ENCODE assay signal across 8 cellular contexts in the genomic region with DNA sequence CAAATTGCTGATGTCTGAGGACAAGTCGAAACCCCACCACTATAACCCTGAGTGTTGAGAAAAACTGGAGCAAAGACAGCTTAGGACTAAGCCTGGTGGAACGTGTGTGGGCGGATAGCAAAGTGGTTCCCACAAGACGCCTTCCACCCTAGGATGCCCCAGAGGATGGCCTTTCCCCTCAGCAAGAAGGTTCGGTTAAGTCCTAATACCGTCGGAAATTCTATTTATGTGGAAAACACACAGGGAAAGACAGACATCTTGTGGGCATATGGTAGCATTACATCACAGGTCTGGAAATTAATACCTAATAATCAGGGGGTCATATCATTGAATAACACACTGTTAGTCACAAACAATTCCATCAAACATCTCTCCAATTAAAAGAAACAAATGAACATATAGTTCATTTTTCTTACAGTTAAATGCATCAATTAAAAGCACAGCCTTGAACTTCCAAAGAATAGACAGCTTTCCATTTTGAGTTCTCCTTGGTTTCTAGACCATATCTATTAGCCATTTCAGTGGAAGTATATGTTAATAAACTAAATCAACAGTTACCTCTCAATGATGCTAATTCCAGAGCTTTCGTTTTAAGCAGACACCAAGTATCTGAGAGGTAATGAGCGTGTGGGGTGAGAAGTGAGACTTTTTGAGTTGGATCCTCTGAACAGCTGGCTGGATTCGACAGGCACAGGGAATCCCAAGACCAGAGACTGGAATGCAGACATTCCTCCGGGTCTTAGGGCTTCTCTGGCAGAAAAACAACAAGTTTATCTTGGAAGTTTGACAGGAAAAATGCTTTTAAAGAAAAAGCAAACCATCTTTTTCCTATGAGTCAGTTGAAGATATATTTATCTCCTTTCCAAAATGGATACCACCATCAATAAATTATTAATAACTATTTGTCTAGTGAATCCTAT. TPM values are rescaled to one million over a fixed set of nuclear protein-coding genes. Genes with fewer than 3 reads are reported as not detected.
DNase-seq lines count a peak whose midpoint lies in the region; ATAC-seq and TF ChIP-seq lines count a peak whose summit lies in the region.

No MANE protein-coding gene starts in this region.

- no peak overlapping the region for H3K4me3 ChIP-seq in cardiac muscle cell
- no peak overlapping the region for H3K4me3 ChIP-seq in WI38 (ENCODE audit: low read depth, low read length)
- no peak overlapping the region for H3K4me3 ChIP-seq in tibial artery

- H3K36me3 ChIP-seq in cardiac muscle cell (no peaks in the 10 kb centered on the region), tibial artery (no peaks in the 10 kb centered on the region)

- H3K27me3 ChIP-seq in cardiac muscle cell (no peaks in the 10 kb centered on the region), tibial artery (no peaks in the 10 kb centered on the region)

- H3K4me1 ChIP-seq in cardiac muscle cell (ENCODE audit: low read depth) (peaks cover 3% of the 10 kb centered on the region), tibial artery (peaks cover 0 to 29% (median 19%) of the 10 kb centered on the region in 4 donors)

- ATAC-seq in left cardiac atrium (no peak), GM18909 (IDR thresholded peaks at IDR 0.05; ENCODE audit: poor library complexity, unreplicated experiment) (no peak), GM19452 (IDR thresholded peaks at IDR 0.05; ENCODE audit: unreplicated experiment) (no peak)

- H3K27ac ChIP-seq in cardiac muscle cell (no peak overlapping the region), tibial artery (no peak overlapping the region)

- intact Hi-C loops in left cardiac atrium (cut with DNase I) = loop anchor here (1.0 to 5.0 kb wide), 3 partner anchors 277 to 542 kb away; no protein-coding TSS in a partner anchor
- intact Hi-C loops in tibial artery (cut with DNase I; ENCODE audit: low total_unique reads) = loop anchor here (10.0 kb wide), 1 partner anchor 535 kb away; no protein-coding TSS in a partner anchor

- TF ChIP-seq CTCF in cardiac muscle cell (IDR thresholded peaks at IDR 0.05; ENCODE audit: low read depth, low read length) = peak; percentile 73
- peak; percentile 67; the same call in 1 of the 2 replicates for TF ChIP-seq CTCF in WI38 (IDR thresholded peaks at IDR 0.05; ENCODE audit: low read depth, low read length)
- peak; percentile 77 to 79 for TF ChIP-seq CTCF in tibial artery (IDR thresholded peaks at IDR 0.05)

- H3K9me3 ChIP-seq in cardiac muscle cell (ENCODE audit: low read depth) (no peaks in the 10 kb centered on the region), tibial artery (no peaks in the 10 kb centered on the region)

- DNase-seq in cardiac muscle cell (ENCODE audit: low read depth in 1 of 2, low spot score in 1 of 2) = peak; percentile 46 to 74
- DNase-seq in left cardiac atrium = no peak
- DNase-seq in NCI-H2081 (lab: John Stamatoyannopoulos, UW) = peak; percentile 41 to 61
- peak; percentile 61 for DNase-seq in iPS-NIHi7 (ENCODE audit: extremely low spot score)
- no peak for DNase-seq in tibial artery

RNA-seq across cellular contexts. Expression of a gene that starts 2.9 kb away (rescaled TPM):
- 16.5 and 19.6 TPM in 2 replicates for total RNA-seq in cardiac muscle cell
- 17.7 and 19.5 TPM in 2 replicates for polyA plus RNA-seq in cardiac muscle cell
- 10 to 100 TPM; 15.7 to 19.5 TPM for total RNA-seq in left cardiac atrium

Comparison
In these comparisons a context has a peak if more than half of its experiments do, and no peak if none do; other contexts are left out.
1. DNase-seq: peak in cardiac muscle cell (2 of 2), NCI-H2081 (2 of 2) and iPS-NIHi7 (single experiment); none in left cardiac atrium (single experiment) and tibial artery (0 of 2).
2. Peak in every context shown above with its lines, with median percentiles within 50 percentile points of each other: CTCF ChIP-seq.